ENCODE assay signal across 18 cellular contexts in genomic region chr9:129285382-129285781, GRCh38.
DNase-seq lines count a peak whose midpoint lies in the region; ATAC-seq and TF ChIP-seq lines count a peak whose summit lies in the region.
"Had no signal": no experiment of that assay in that cellular context is flagged by ENCODE, and none has a peak within 500 bp of the region (broad histone marks: within the 10 kb centered on the region; RNA-seq: fewer than 3 reads in every experiment).

No MANE protein-coding gene starts in this region.

- BruUV-seq in mammary epithelial cell (replicated peaks; lab: Mats Ljungman, UMichigan) = no TSS peak

- H3K36me3 ChIP-seq in breast epithelium = no peaks in the 10 kb centered on the region
- no peaks in the 10 kb centered on the region for H3K36me3 ChIP-seq in mammary epithelial cell (ENCODE audit: insufficient read depth, low read length)
- no peaks in the 10 kb centered on the region for H3K36me3 ChIP-seq in neural progenitor cell
- no peaks in the 10 kb centered on the region for H3K36me3 ChIP-seq in upper lobe of right lung
- H3K36me3 ChIP-seq: BE2C had no signal

- no peak overlapping the region for H3K9ac ChIP-seq in mammary epithelial cell (ENCODE audit: insufficient read depth, low read length)
- H3K9ac ChIP-seq in neural progenitor cell = no peak overlapping the region

- H3K9me3 ChIP-seq in breast epithelium (no peaks in the 10 kb centered on the region), mammary epithelial cell (replicated peaks; ENCODE audit: insufficient read depth, low read length) (no peaks in the 10 kb centered on the region), neural progenitor cell (ENCODE audit: low read depth) (no peaks in the 10 kb centered on the region), upper lobe of right lung (no peaks in the 10 kb centered on the region)
- H3K9me3 ChIP-seq: BE2C had no signal

- ATAC-seq in WTC11 = no peak
- no peak for ATAC-seq in upper lobe of right lung
- no peak for ATAC-seq in GM21723 (IDR thresholded peaks at IDR 0.05; ENCODE audit: unreplicated experiment)
- ATAC-seq: CD8-positive, alpha-beta T cell had no signal

- no peaks in the 10 kb centered on the region for H3K79me2 ChIP-seq in mammary epithelial cell (ENCODE audit: insufficient read depth, low read length)
- H3K79me2 ChIP-seq in neural progenitor cell (ENCODE audit: low read depth) = no peaks in the 10 kb centered on the region

- dilution Hi-C loops in mammary epithelial cell (cut with HindIII; ENCODE audit: low sequenced_read_pairs) = no loop called here

- CTCF ChIA-PET in mammary epithelial cell (lab: Charles Lee; ENCODE audit: low non-redundant PET) (no interaction called here), WTC11 (lab: Charles Lee) (no interaction called here)

- H3K27me3 ChIP-seq in breast epithelium = no peaks in the 10 kb centered on the region
- no peaks in the 10 kb centered on the region for H3K27me3 ChIP-seq in mammary epithelial cell (ENCODE audit: insufficient read depth, low read length)
- no peaks in the 10 kb centered on the region for H3K27me3 ChIP-seq in neural progenitor cell
- no peaks in the 10 kb centered on the region for H3K27me3 ChIP-seq in upper lobe of right lung
- H3K27me3 ChIP-seq: BE2C had no signal

- H3K27me3 Mint-ChIP-seq in WTC11 (ENCODE audit: low read depth) = no peaks in the 10 kb centered on the region
- peaks cover 16% of the 10 kb centered on the region for H3K27me3 Mint-ChIP-seq in neural progenitor cell (ENCODE audit: insufficient read depth, low read depth)

- H3K36me3 Mint-ChIP-seq in WTC11 = no peaks in the 10 kb centered on the region
- no peaks in the 10 kb centered on the region for H3K36me3 Mint-ChIP-seq in neural progenitor cell
- H3K36me3 Mint-ChIP-seq: CD8-positive, alpha-beta T cell had no signal

- H3K9me3 Mint-ChIP-seq in WTC11 (no peaks in the 10 kb centered on the region), neural progenitor cell (no peaks in the 10 kb centered on the region)
- H3K9me3 Mint-ChIP-seq: CD8-positive, alpha-beta T cell had no signal

- 95% methylated on average over 3 of the region's 7 CpGs for WGBS in mammary epithelial cell (ENCODE audit: low coverage, missing lambda C conversion rate)

- H3K4me1 Mint-ChIP-seq in WTC11 (peaks cover 32% of the 10 kb centered on the region), neural progenitor cell (peaks cover 56% of the 10 kb centered on the region)

- POLR2A ChIA-PET in WTC11 (lab: Charles Lee) = no interaction called here

- intact Hi-C loops in breast epithelium (cut with DNase I; ENCODE audit: low total_unique reads) (no loop called here), mammary epithelial cell (cut with micrococcal nuclease) (no loop called here), upper lobe of right lung (cut with DNase I) (no loop called here)

- H3K4me3 ChIP-seq in breast epithelium (no peak overlapping the region), mammary epithelial cell (replicated peaks in 1 of 3; ENCODE audit: insufficient read depth in 1 of 3, low read depth in 2 of 3, low read length in 3 of 3) (no peak overlapping the region), neural progenitor cell (no peak overlapping the region), upper lobe of right lung (no peak overlapping the region)

- H3K4me3 Mint-ChIP-seq in WTC11 = no peak overlapping the region
- H3K4me3 Mint-ChIP-seq in neural progenitor cell = peak overlapping the region; percentile 27
- H3K4me3 Mint-ChIP-seq: CD8-positive, alpha-beta T cell had no signal

- TF ChIP-seq CTCF in breast epithelium (IDR thresholded peaks at IDR 0.05) (no peak), mammary epithelial cell (conservative IDR thresholded peaks at IDR 0.05 in 1 of 2, IDR thresholded peaks at IDR 0.05 in 1 of 2; ENCODE audit: extremely low read depth in 1 of 2, insufficient read depth in 1 of 2, low read depth in 1 of 2, low read length in 2 of 2) (no peak), WTC11 (IDR thresholded peaks at IDR 0.05) (no peak), neural progenitor cell (IDR thresholded peaks at IDR 0.05) (no peak), upper lobe of right lung (IDR thresholded peaks at IDR 0.05) (no peak)

- no peaks in the 10 kb centered on the region for H4K20me1 ChIP-seq in mammary epithelial cell (ENCODE audit: insufficient read depth, low read length)
- no peaks in the 10 kb centered on the region for H4K20me1 ChIP-seq in neural progenitor cell (ENCODE audit: low read depth)

- DNase-seq in breast epithelium (ENCODE audit: low spot score in 2 of 2) (peak; percentile 11 to 20), mammary epithelial cell (no peak), WTC11 (ENCODE audit: low spot score) (no peak), neural progenitor cell (ENCODE audit: low spot score) (no peak), upper lobe of right lung (peak; percentile 10), glomerular visceral epithelial cell (ENCODE audit: extremely low spot score) (no peak)
- DNase-seq: ACHN; BE2C; DND-41; GDM1; KBM-7; NCI-H146; NCI-H226; NK-92 treated with Interleukin-12 subunit alpha and Interleukin-12 subunit beta, amount 100 ng/mL, for 24 hours; Right ventricle myocardium superior had no signal

- H3K4me2 ChIP-seq in mammary epithelial cell (ENCODE audit: insufficient read depth, low read depth, low read length) (no peak overlapping the region), neural progenitor cell (no peak overlapping the region)

- H3K27ac Mint-ChIP-seq in WTC11 (no peak overlapping the region), neural progenitor cell (peak overlapping the region; percentile 63)
- H3K27ac Mint-ChIP-seq: CD8-positive, alpha-beta T cell had no signal

- in situ Hi-C loops in mammary epithelial cell (cut with MboI; ENCODE audit: low sequenced_read_pairs in 2 of 2) = no loop called here

- H2AFZ ChIP-seq in mammary epithelial cell (ENCODE audit: low read depth, low read length) (no peak overlapping the region), neural progenitor cell (replicated peaks) (no peak overlapping the region)

- H3K4me1 ChIP-seq in breast epithelium (no peaks in the 10 kb centered on the region), mammary epithelial cell (ENCODE audit: insufficient read depth, low read length) (peaks cover under 1% of the 10 kb centered on the region), neural progenitor cell (peaks cover 36% of the 10 kb centered on the region), upper lobe of right lung (peaks cover 14% of the 10 kb centered on the region)
- H3K4me1 ChIP-seq: BE2C had no signal

- H3F3A ChIP-seq in neural progenitor cell (ENCODE audit: low read depth) = peaks cover 20% of the 10 kb centered on the region

- no peak for TF ChIP-seq POLR2A in breast epithelium (IDR thresholded peaks at IDR 0.05)

- H3K27ac ChIP-seq in breast epithelium = no peak overlapping the region
- H3K27ac ChIP-seq in mammary epithelial cell (ENCODE audit: insufficient read depth, low read depth, low read length) = no peak overlapping the region
- H3K27ac ChIP-seq in neural progenitor cell = no peak overlapping the region
- H3K27ac ChIP-seq in upper lobe of right lung = no peak overlapping the region
- H3K27ac ChIP-seq: HL-60 had no signal

TF ChIP-seq in WTC11, 78 proteins besides CTCF, POLR2A, EP300 and RAD21:
- TF ChIP-seq PRRX2 (CRISPR knock-in tag; IDR thresholded peaks at IDR 0.05) (no peak), ZNF423 (CRISPR knock-in tag; IDR thresholded peaks at IDR 0.05) (0 out of 2 replicates have a peak, but pooled peaks have one; percentile 64)

Comparison
In these comparisons a context has a peak if more than half of its experiments do, and no peak if none do; other contexts are left out.
1. DNase-seq: peak in breast epithelium (2 of 2) and upper lobe of right lung (single experiment); none in mammary epithelial cell (single experiment), WTC11 (single experiment), neural progenitor cell (single experiment) and glomerular visceral epithelial cell (single experiment).